In genomic region chr1:160996195-160996594, GRCh38 we compare ENCODE assay signal across 1 cellular context.
A peak's percentile ranks its signal among the peaks of the same experiment; 100 is the strongest.
TF ChIP-seq lines count a peak whose summit lies in the region.

No MANE protein-coding gene starts in this region.

TF ChIP-seq in HCT116, 20 proteins besides CTCF, POLR2A, EP300 and RAD21 (continued from another document):
- peak; percentile 57; the same call in 1 of the 2 replicates for TF ChIP-seq POLR2AphosphoS5 (IDR thresholded peaks at IDR 0.05; ENCODE audit: low read depth, low read length)
- TF ChIP-seq JUND (IDR thresholded peaks at IDR 0.05): peak; percentile 94
- TF ChIP-seq FOSL1 (IDR thresholded peaks at IDR 0.05; ENCODE audit: low read depth): peak; percentile 94
